2 cellular contexts compared by ENCODE assay signal in genomic region chr16:27106305-27106704, GRCh38.
A peak's percentile ranks its signal among the peaks of the same experiment; 100 is the strongest.
TF ChIP-seq lines count a peak whose summit lies in the region.

No MANE protein-coding gene starts in this region.

TF ChIP-seq in HepG2, 621 proteins besides CTCF, POLR2A, EP300 and RAD21:
- peak; percentile 55 for TF ChIP-seq ZNF768 (CRISPR knock-in tag; IDR thresholded peaks at IDR 0.05)
- TF ChIP-seq HMGXB3 (CRISPR knock-in tag; IDR thresholded peaks at IDR 0.05; ENCODE audit: borderline replicate concordance), result no peak
- no peak for TF ChIP-seq ZNF780A (CRISPR knock-in tag; IDR thresholded peaks at IDR 0.05)

TF ChIP-seq in H1, 55 proteins besides CTCF, POLR2A, EP300 and RAD21:
- TF ChIP-seq TEAD4 (IDR thresholded peaks at IDR 0.05; ENCODE audit: low read depth, low read length) (no peak), RFX5 (IDR thresholded peaks at IDR 0.05; ENCODE audit: borderline replicate concordance, low read depth, low read length) (no peak), POLR2AphosphoS5 (IDR thresholded peaks at IDR 0.05; ENCODE audit: low read depth, low read length) (no peak), KDM4A (IDR thresholded peaks at IDR 0.05; ENCODE audit: low read depth, low read length, severe bottlenecking) (no peak), E2F6 (IDR thresholded peaks at IDR 0.05) (no peak), SIRT6 (IDR thresholded peaks at IDR 0.05; ENCODE audit: low read length) (no peak), SP2 (IDR thresholded peaks at IDR 0.05; ENCODE audit: low read length) (no peak), FOSL1 (IDR thresholded peaks at IDR 0.05; ENCODE audit: insufficient read depth, low read depth, low read length) (no peak), MAFK (IDR thresholded peaks at IDR 0.05; ENCODE audit: low read depth, low read length) (no peak), RNF2 (IDR thresholded peaks at IDR 0.05; ENCODE audit: borderline replicate concordance, low read depth, low read length, missing control alignments, poor library complexity, severe bottlenecking) (no peak), MAX (IDR thresholded peaks at IDR 0.05) (no peak), HDAC6 (IDR thresholded peaks at IDR 0.05; ENCODE audit: low read depth, low read length) (no peak), SP4 (IDR thresholded peaks at IDR 0.05; ENCODE audit: low read length) (no peak), YY1 (IDR thresholded peaks at IDR 0.05; ENCODE audit: low read depth, low read length) (no peak), TAF7 (optimal IDR thresholded peaks at IDR 0.05; ENCODE audit: borderline replicate concordance, low read depth, low read length) (no peak), TCF12 (IDR thresholded peaks at IDR 0.05; ENCODE audit: low read depth, low read length) (no peak), CHD1 (IDR thresholded peaks at IDR 0.05; ENCODE audit: low read depth, low read length) (no peak), NANOG (IDR thresholded peaks at IDR 0.05; ENCODE audit: insufficient read depth, low read depth, low read length, poor library complexity, severe bottlenecking) (no peak), RBBP5 (IDR thresholded peaks at IDR 0.05; ENCODE audit: borderline replicate concordance, low read depth, low read length) (no peak), EZH2 (IDR thresholded peaks at IDR 0.05; ENCODE audit: low read depth, low read length, severe bottlenecking) (no peak)
